In the genomic region with DNA sequence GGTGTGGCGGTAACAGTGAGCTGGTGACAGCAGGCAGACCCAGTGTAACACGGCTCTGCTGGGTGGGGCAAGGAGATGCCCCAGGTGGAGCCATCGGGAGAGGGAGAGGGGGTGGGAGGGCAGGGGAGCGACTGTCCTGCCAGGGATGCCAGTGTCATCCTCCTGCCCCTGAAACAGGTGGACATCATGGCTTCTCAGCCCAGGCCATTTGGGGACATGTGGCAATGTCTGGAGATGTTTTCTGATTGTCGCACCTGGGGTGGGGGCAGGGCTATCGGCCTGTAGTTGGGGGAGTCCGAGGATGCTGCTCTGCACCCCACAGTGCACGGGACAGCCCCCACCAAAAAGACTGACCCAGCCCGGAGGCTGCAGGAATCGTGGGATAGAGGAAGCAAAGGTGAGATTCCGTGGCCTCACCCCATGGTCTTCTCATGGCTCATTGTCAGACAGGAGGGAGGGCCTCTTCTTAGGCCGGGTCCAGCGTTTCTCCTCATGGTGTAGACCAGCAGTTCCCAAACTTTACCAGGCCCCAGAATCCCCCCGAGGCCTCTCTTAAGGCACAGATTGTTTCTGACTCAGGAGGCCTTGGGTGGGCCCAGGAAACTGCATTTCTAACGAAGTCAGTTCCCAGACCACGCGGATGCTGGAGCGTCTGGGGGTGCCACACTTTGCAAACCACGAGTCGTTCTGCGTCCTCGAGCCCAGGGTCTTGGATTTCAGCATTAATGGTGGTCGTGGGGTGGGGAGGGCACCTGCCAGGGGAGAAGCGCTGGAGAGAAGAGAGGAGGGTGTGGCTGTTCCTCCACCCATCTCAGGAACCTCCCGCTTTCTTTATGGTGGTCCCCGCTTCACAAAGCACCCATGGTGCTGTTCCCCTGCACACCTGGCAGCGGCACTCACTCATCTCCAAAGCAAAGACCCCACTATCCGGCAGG, we compare ENCODE assay signal across 20 cellular contexts. TPM values are rescaled to one million over a fixed set of nuclear protein-coding genes. Genes with fewer than 3 reads are reported as not detected.
DNase-seq lines count a peak whose midpoint lies in the region; TF ChIP-seq lines count a peak whose summit lies in the region.
"Had no signal": no experiment of that assay in that cellular context is flagged by ENCODE, and none has a peak within 500 bp of the region (broad histone marks: within the 10 kb centered on the region; RNA-seq: fewer than 3 reads in every experiment).

No MANE protein-coding gene starts in this region.

- H3K27ac ChIP-seq in GM23248 (peak overlapping the region; percentile 31; the same call in 1 of the 2 replicates), smooth muscle cell (ENCODE audit: low read depth) (peak overlapping the region; percentile 82)
- H3K27ac ChIP-seq: RWPE1 had no signal

- H3K27ac Mint-ChIP-seq in nephron progenitor cell: peak overlapping the region; percentile 5
- H3K27ac Mint-ChIP-seq: CD4-positive, CD25-positive, alpha-beta regulatory T cell had no signal

- no peaks in the 10 kb centered on the region for H3K9me3 ChIP-seq in GM23248 (ENCODE audit: low read depth)
- no peaks in the 10 kb centered on the region for H3K9me3 ChIP-seq in adipocyte (ENCODE audit: control insufficient read depth, low read length)
- H3K9me3 ChIP-seq in smooth muscle cell (replicated peaks; ENCODE audit: low read depth): no peaks in the 10 kb centered on the region
- H3K9me3 ChIP-seq in BE2C: no peaks in the 10 kb centered on the region
- H3K9me3 ChIP-seq: Caco-2 had no signal

- H3K36me3 ChIP-seq in GM23248 (ENCODE audit: low read depth): peaks cover 4% of the 10 kb centered on the region; the same call in 1 of the 2 replicates
- H3K36me3 ChIP-seq in adipocyte (ENCODE audit: control insufficient read depth, insufficient read depth, low read length, severe bottlenecking): peaks cover 15% of the 10 kb centered on the region
- no peaks in the 10 kb centered on the region for H3K36me3 ChIP-seq in smooth muscle cell (ENCODE audit: low read depth)
- H3K36me3 ChIP-seq in BE2C: no peaks in the 10 kb centered on the region

- no peaks in the 10 kb centered on the region for H3K9me3 Mint-ChIP-seq in nephron progenitor cell
- H3K9me3 Mint-ChIP-seq: CD4-positive, CD25-positive, alpha-beta regulatory T cell had no signal

- no peak overlapping the region for H2AFZ ChIP-seq in GM23248
- no peak overlapping the region for H2AFZ ChIP-seq in smooth muscle cell (ENCODE audit: low read depth)

- H3K4me2 ChIP-seq in GM23248 (ENCODE audit: unreplicated experiment) (no peak overlapping the region), smooth muscle cell (peak overlapping the region; percentile 86)

- H3K4me3 Mint-ChIP-seq in nephron progenitor cell: no peak overlapping the region
- H3K4me3 Mint-ChIP-seq: CD4-positive, CD25-positive, alpha-beta regulatory T cell had no signal

- H3K9ac ChIP-seq in GM23248: peak overlapping the region; percentile 30; the same call in 1 of the 2 replicates
- peak overlapping the region; percentile 12 for H3K9ac ChIP-seq in adipocyte (ENCODE audit: low read length)
- H3K9ac ChIP-seq in smooth muscle cell (ENCODE audit: low read depth): no peak overlapping the region

- no peaks in the 10 kb centered on the region for H3K27me3 Mint-ChIP-seq in nephron progenitor cell (ENCODE audit: low read depth, poor library complexity)
- H3K27me3 Mint-ChIP-seq: CD4-positive, CD25-positive, alpha-beta regulatory T cell had no signal

- H3K27me3 ChIP-seq in GM23248 (replicated peaks; ENCODE audit: insufficient read depth): no peaks in the 10 kb centered on the region
- H3K27me3 ChIP-seq in adipocyte (replicated peaks; ENCODE audit: control insufficient read depth, insufficient read depth, low read length): no peaks in the 10 kb centered on the region
- H3K27me3 ChIP-seq in smooth muscle cell (ENCODE audit: low read depth): no peaks in the 10 kb centered on the region
- no peaks in the 10 kb centered on the region for H3K27me3 ChIP-seq in BE2C

- H4K20me1 ChIP-seq in GM23248 (ENCODE audit: insufficient read depth) (peaks cover 32% of the 10 kb centered on the region; the same call in 1 of the 2 replicates), smooth muscle cell (ENCODE audit: low read depth) (peaks cover 95% of the 10 kb centered on the region)

- H3F3A ChIP-seq in GM23248 (ENCODE audit: insufficient read depth) (peaks cover 65% of the 10 kb centered on the region), smooth muscle cell (ENCODE audit: low read depth) (peaks cover 72% of the 10 kb centered on the region)

- H3K79me2 ChIP-seq in GM23248 (ENCODE audit: insufficient read depth) (peaks cover 91% of the 10 kb centered on the region), smooth muscle cell (ENCODE audit: low read depth) (peaks cover 86% of the 10 kb centered on the region)

- peaks cover 15% of the 10 kb centered on the region for H3K4me1 Mint-ChIP-seq in nephron progenitor cell

- POLR2A ChIA-PET in HEK293T (lab: Yijun Ruan, JAX): no interaction called here

- no peaks in the 10 kb centered on the region for H3K9me2 ChIP-seq in GM23248 (ENCODE audit: insufficient read depth)

- peaks cover 5% of the 10 kb centered on the region for H3K36me3 Mint-ChIP-seq in nephron progenitor cell (ENCODE audit: low read depth)
- H3K36me3 Mint-ChIP-seq: CD4-positive, CD25-positive, alpha-beta regulatory T cell had no signal

- no peak overlapping the region for H3K4me3 ChIP-seq in GM23248
- H3K4me3 ChIP-seq in adipocyte (ENCODE audit: low read length): no peak overlapping the region
- H3K4me3 ChIP-seq in smooth muscle cell: no peak overlapping the region
- no peak overlapping the region for H3K4me3 ChIP-seq in BE2C (ENCODE audit: low read depth, low read length)
- H3K4me3 ChIP-seq: K562 had no signal

- no peak for TF ChIP-seq CTCF in nephron progenitor cell (IDR thresholded peaks at IDR 0.05)
- TF ChIP-seq CTCF in smooth muscle cell (IDR thresholded peaks at IDR 0.05; ENCODE audit: borderline replicate concordance, insufficient read depth, poor library complexity, severe bottlenecking): no peak
- TF ChIP-seq CTCF in BE2C (IDR thresholded peaks at IDR 0.05; ENCODE audit: low read depth, low read length): no peak

- in situ Hi-C loops in GM23248 (cut with MboI): loop anchor here (25.0 kb wide), 1 partner anchor 190 kb away; no protein-coding TSS in a partner anchor

- DNase-seq in GM23248 (no peak), adipocyte (ENCODE audit: low read depth) (no peak), nephron progenitor cell (no peak), smooth muscle cell (lab: John Stamatoyannopoulos, UW; ENCODE audit: unreplicated experiment) (no peak), HEK293T (ENCODE audit: extremely low spot score) (no peak), BE2C (no peak), NCI-H526 treated with DMSO at 0.1 percent for 48 hours (lab: John Stamatoyannopoulos, UW) (no peak)
- no peak for DNase-seq in NK-92 treated with Interleukin-12 subunit alpha and Interleukin-12 subunit beta, amount 100 ng/mL, for 24 hours (lab: John Stamatoyannopoulos, UW)
- DNase-seq: AML-193; Caco-2; CD4-positive, CD25-positive, alpha-beta regulatory T cell; DMS53; MV-4-11; NCI-H1417; NCI-H1930; NCI-H2171; NCI-H446; NCI-H748 treated with DMSO at 0.1 percent for 48 hours had no signal

- H3K4me1 ChIP-seq in GM23248 (ENCODE audit: insufficient read depth) (peaks cover 29% of the 10 kb centered on the region), adipocyte (ENCODE audit: control insufficient read depth, insufficient read depth, low read length) (peaks cover 51% of the 10 kb centered on the region), smooth muscle cell (ENCODE audit: low read depth) (peaks cover 9% of the 10 kb centered on the region), BE2C (no peaks in the 10 kb centered on the region)
- H3K4me1 ChIP-seq: Caco-2 had no signal

- CTCF ChIA-PET in HEK293T (lab: Yijun Ruan, JAX): no interaction called here

- 69 to 70% methylated on average over 25 to 28 of the region's 28 CpGs for WGBS in GM23248 (ENCODE audit: low coverage in 1 of 2, low lambda C conversion rate in 2 of 2, missing lambda C conversion rate in 2 of 2), 2 experiments
- 83% methylated on average over 28 of the region's 28 CpGs for WGBS in smooth muscle cell (ENCODE audit: low lambda C conversion rate)

TF ChIP-seq in HEK293T, 16 proteins besides CTCF, POLR2A, EP300 and RAD21:
- no peak for TF ChIP-seq SUZ12 (IDR thresholded peaks at IDR 0.05)
- TF ChIP-seq, protein P1, sequence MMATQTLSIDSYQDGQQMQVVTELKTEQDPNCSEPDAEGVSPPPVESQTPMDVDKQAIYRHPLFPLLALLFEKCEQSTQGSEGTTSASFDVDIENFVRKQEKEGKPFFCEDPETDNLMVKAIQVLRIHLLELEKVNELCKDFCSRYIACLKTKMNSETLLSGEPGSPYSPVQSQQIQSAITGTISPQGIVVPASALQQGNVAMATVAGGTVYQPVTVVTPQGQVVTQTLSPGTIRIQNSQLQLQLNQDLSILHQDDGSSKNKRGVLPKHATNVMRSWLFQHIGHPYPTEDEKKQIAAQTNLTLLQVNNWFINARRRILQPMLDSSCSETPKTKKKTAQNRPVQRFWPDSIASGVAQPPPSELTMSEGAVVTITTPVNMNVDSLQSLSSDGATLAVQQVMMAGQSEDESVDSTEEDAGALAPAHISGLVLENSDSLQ (IDR thresholded peaks at IDR 0.05): no peak
- no peak for TF ChIP-seq L3MBTL2 (conservative IDR thresholded peaks at IDR 0.05)
- TF ChIP-seq SP1 (IDR thresholded peaks at IDR 0.05): no peak
- no peak for TF ChIP-seq HDGF (IDR thresholded peaks at IDR 0.05; ENCODE audit: borderline replicate concordance)
- TF ChIP-seq ELF4 (IDR thresholded peaks at IDR 0.05): no peak
- no peak for TF ChIP-seq CTBP1 (IDR thresholded peaks at IDR 0.05; ENCODE audit: borderline replicate concordance)
- TF ChIP-seq TARDBP (IDR thresholded peaks at IDR 0.05): no peak
- no peak for TF ChIP-seq FOXK2 (IDR thresholded peaks at IDR 0.05)
- no peak for TF ChIP-seq ARNT (IDR thresholded peaks at IDR 0.05)
- TF ChIP-seq FOXA1 (IDR thresholded peaks at IDR 0.05): no peak

RNA-seq across cellular contexts. Expression of gene COL5A1, which starts 11.0 kb away (rescaled TPM):
- 812 and 897 TPM in 2 replicates for total RNA-seq in GM23248 (2014; rRNA removed; shearing (Covaris generic))
- 206 and 211 TPM in 2 replicates for polyA plus RNA-seq in GM23248 (2016; fragmentation: Nextera tagmentation; extraction: Ambion mirVana)
- total RNA-seq in smooth muscle cell: 1,084 and 1,167 TPM in 2 replicates
- 1,100 and 1,443 TPM in 2 replicates for polyA plus RNA-seq in smooth muscle cell
- polyA plus RNA-seq in BE2C (2012; ENCODE audit: insufficient read depth, insufficient read length, low read depth): 2.0 TPM
